2 cellular contexts compared by ENCODE assay signal in the genomic region with DNA sequence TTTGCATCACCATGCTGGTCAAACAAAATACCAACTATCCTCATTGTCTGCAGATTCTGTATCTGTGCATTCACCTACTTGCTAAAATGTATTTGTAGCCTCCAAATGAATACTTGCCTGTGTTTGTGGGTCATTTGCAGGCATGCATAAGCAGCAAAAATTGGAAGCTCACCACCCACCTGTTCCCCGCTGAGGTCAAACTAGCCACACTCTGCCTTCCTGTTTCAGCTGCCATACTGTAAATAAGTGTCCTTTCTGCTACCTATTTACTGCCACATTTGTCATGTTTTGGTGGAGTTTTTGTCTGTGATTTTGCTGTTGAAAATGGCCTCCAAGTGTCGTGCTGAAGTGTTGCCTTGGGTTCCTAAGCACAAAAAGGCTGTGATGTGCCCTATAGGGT.
A peak's percentile ranks its signal among the peaks of the same experiment; 100 is the strongest.
TF ChIP-seq lines count a peak whose summit lies in the region.

No MANE protein-coding gene starts in this region.

TF ChIP-seq in GM12878, 131 proteins besides CTCF, POLR2A, EP300 and RAD21:
- 0 out of 3 replicates have a peak, but pooled peaks have one; percentile 9 for TF ChIP-seq POU2F2 (IDR thresholded peaks at IDR 0.05; ENCODE audit: borderline replicate concordance, low read depth, low read length)
- TF ChIP-seq KAT2A (conservative IDR thresholded peaks at IDR 0.05; ENCODE audit: control insufficient read depth, low read depth, low read length) = no peak

TF ChIP-seq in WTC11, 78 proteins besides CTCF, POLR2A, EP300 and RAD21:
- TF ChIP-seq, protein P1, sequence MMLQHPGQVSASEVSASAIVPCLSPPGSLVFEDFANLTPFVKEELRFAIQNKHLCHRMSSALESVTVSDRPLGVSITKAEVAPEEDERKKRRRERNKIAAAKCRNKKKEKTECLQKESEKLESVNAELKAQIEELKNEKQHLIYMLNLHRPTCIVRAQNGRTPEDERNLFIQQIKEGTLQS (CRISPR knock-in tag; conservative IDR thresholded peaks at IDR 0.05) = no peak
- TF ChIP-seq MYBL2 (CRISPR knock-in tag; IDR thresholded peaks at IDR 0.05) = no peak
- no peak for TF ChIP-seq CBFB (CRISPR knock-in tag; IDR thresholded peaks at IDR 0.05; ENCODE audit: low read depth)
- TF ChIP-seq ZBTB21 (CRISPR knock-in tag; IDR thresholded peaks at IDR 0.05; ENCODE audit: borderline replicate concordance) = no peak
- no peak for TF ChIP-seq GRHL2 (CRISPR knock-in tag; IDR thresholded peaks at IDR 0.05; ENCODE audit: insufficient replicate concordance, severe bottlenecking)
- TF ChIP-seq, protein P2, sequence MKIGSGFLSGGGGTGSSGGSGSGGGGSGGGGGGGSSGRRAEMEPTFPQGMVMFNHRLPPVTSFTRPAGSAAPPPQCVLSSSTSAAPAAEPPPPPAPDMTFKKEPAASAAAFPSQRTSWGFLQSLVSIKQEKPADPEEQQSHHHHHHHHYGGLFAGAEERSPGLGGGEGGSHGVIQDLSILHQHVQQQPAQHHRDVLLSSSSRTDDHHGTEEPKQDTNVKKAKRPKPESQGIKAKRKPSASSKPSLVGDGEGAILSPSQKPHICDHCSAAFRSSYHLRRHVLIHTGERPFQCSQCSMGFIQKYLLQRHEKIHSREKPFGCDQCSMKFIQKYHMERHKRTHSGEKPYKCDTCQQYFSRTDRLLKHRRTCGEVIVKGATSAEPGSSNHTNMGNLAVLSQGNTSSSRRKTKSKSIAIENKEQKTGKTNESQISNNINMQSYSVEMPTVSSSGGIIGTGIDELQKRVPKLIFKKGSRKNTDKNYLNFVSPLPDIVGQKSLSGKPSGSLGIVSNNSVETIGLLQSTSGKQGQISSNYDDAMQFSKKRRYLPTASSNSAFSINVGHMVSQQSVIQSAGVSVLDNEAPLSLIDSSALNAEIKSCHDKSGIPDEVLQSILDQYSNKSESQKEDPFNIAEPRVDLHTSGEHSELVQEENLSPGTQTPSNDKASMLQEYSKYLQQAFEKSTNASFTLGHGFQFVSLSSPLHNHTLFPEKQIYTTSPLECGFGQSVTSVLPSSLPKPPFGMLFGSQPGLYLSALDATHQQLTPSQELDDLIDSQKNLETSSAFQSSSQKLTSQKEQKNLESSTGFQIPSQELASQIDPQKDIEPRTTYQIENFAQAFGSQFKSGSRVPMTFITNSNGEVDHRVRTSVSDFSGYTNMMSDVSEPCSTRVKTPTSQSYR (CRISPR knock-in tag; IDR thresholded peaks at IDR 0.05) = no peak
